ENCODE assay signal across 18 cellular contexts in genomic region chr17:50240876-50241275, GRCh38. TPM values are rescaled to one million over a fixed set of nuclear protein-coding genes. Genes with fewer than 3 reads are reported as not detected.
"Had no signal": no experiment of that assay in that cellular context is flagged by ENCODE, and none has a peak within 500 bp of the region (broad histone marks: within the 10 kb centered on the region; RNA-seq: fewer than 3 reads in every experiment).

No MANE protein-coding gene starts in this region.

- H3K9me3 Mint-ChIP-seq: activated CD8-positive, alpha-beta T cell treated with anti-CD3 and anti-CD28 coated beads for 36 hours; activated naive CD4-positive, alpha-beta T cell treated with anti-CD3 and anti-CD28 coated beads for 36 hours; endodermal cell; memory B cell had no signal

- H3K4me1 Mint-ChIP-seq: memory B cell had no signal

- H3K9me3 ChIP-seq: body of pancreas, gastrocnemius medialis, heart right ventricle, left ventricle myocardium inferior, pancreas, thyroid gland had no signal

- H3K27ac ChIP-seq: body of pancreas, gastrocnemius medialis, left ventricle myocardium inferior, pancreas, thyroid gland had no signal

- H3K27me3 ChIP-seq: gastrocnemius medialis, thyroid gland had no signal

- H3K27ac Mint-ChIP-seq: activated CD8-positive, alpha-beta T cell treated with anti-CD3 and anti-CD28 coated beads for 36 hours; activated naive CD4-positive, alpha-beta T cell treated with anti-CD3 and anti-CD28 coated beads for 36 hours; endodermal cell; memory B cell had no signal

- H3K4me3 Mint-ChIP-seq: activated CD8-positive, alpha-beta T cell treated with anti-CD3 and anti-CD28 coated beads for 36 hours; activated naive CD4-positive, alpha-beta T cell treated with anti-CD3 and anti-CD28 coated beads for 36 hours; endodermal cell; memory B cell had no signal

- H3K4me1 ChIP-seq: body of pancreas, pancreas, thyroid gland had no signal

- DNase-seq: activated CD4-positive, alpha-beta T cell treated with anti-CD3 and anti-CD28 coated beads for 4 hours; activated CD8-positive, alpha-beta memory T cell treated with anti-CD3 and anti-CD28 coated beads, Interleukin-2, amount 50 U/mL, for 48 hours; activated CD8-positive, alpha-beta T cell treated with anti-CD3 and anti-CD28 coated beads for 36 hours; activated naive CD4-positive, alpha-beta T cell treated with anti-CD3 and anti-CD28 coated beads for 36 hours; body of pancreas; endodermal cell; erythroblast; gastrocnemius medialis; heart right ventricle; left ventricle myocardium inferior; pancreas; stimulated activated CD4-positive, alpha-beta T cell treated with anti-CD3 and anti-CD28 coated beads, Interleukin-15, amount 100 ng/mL, for 24 hours; stimulated activated CD4-positive, alpha-beta T cell treated with anti-CD3 and anti-CD28 coated beads, Interleukin-4, amount 100 ng/mL, for 4 hours; thyroid gland had no signal

- H3K36me3 Mint-ChIP-seq: memory B cell had no signal

- ATAC-seq: activated CD8-positive, alpha-beta T cell treated with anti-CD3 and anti-CD28 coated beads for 36 hours; body of pancreas; gastrocnemius medialis; heart right ventricle; pancreas had no signal

- H3K36me3 ChIP-seq: gastrocnemius medialis, heart right ventricle, left ventricle myocardium inferior, pancreas, thyroid gland had no signal

- H3K4me3 ChIP-seq: body of pancreas, gastrocnemius medialis, heart right ventricle, left ventricle myocardium inferior, pancreas, thyroid gland had no signal

RNA-seq across cellular contexts. Expression of gene TMEM92, which starts 33.4 kb away (rescaled TPM):
- total RNA-seq: activated CD8-positive, alpha-beta T cell treated with anti-CD3 and anti-CD28 coated beads for 36 hours; activated naive CD4-positive, alpha-beta T cell treated with anti-CD3 and anti-CD28 coated beads for 36 hours; body of pancreas; dermis microvascular lymphatic vessel endothelial cell; gastrocnemius medialis; heart right ventricle; left ventricle myocardium inferior; skeletal muscle tissue; thyroid gland had no signal
- polyA plus RNA-seq: neural cell had no signal
